30 cellular contexts compared by ENCODE assay signal in genomic region chr1:10242811-10243210, GRCh38. TPM values are rescaled to one million over a fixed set of nuclear protein-coding genes. Genes with fewer than 3 reads are reported as not detected.
A peak's percentile ranks its signal among the peaks of the same experiment; 100 is the strongest.
DNase-seq lines count a peak whose midpoint lies in the region; ATAC-seq, FAIRE-seq and TF ChIP-seq lines count a peak whose summit lies in the region.
"Had no signal": no experiment of that assay in that cellular context is flagged by ENCODE, and none has a peak within 500 bp of the region (broad histone marks: within the 10 kb centered on the region; RNA-seq: fewer than 3 reads in every experiment).

No MANE protein-coding gene starts in this region.

- no peak overlapping the region for H3K14ac ChIP-seq in H9 (ENCODE audit: insufficient read depth, low read length)

- ATAC-seq in GM12878, result peak; percentile 24; the same call in 1 of the 3 replicates
- ATAC-seq: stimulated activated naive B cell treated with anti-CD40 and anti-IgM and Interleukin-4, amounts not matched to agents 10 μg/mL and 1 μg/mL and 100 μg/mL, for 72 hours had no signal

- RAD21 ChIA-PET in GM12878 (lab: Charles Lee; ENCODE audit: unreplicated experiment), result no interaction called here

- no peak overlapping the region for H2AFZ ChIP-seq in H9 (ENCODE audit: low read length)
- H2AFZ ChIP-seq in GM12878 (ENCODE audit: control insufficient read depth, low read depth, low read length), result no peak overlapping the region
- H2AFZ ChIP-seq: GM23248, hepatocyte had no signal

- no peak for TF ChIP-seq RAD21 in GM12878 (IDR thresholded peaks at IDR 0.05; ENCODE audit: insufficient read depth, low read depth, low read length)

- H4K8ac ChIP-seq in H9 (replicated peaks; ENCODE audit: insufficient read length, low read depth, low read length), result no peak overlapping the region

- FAIRE-seq in GM12878 (lab: Jason Lieb, UNC), result no peak
- FAIRE-seq: GM12892, TTC549 had no signal

- H2AK5ac ChIP-seq in H9 (ENCODE audit: insufficient read length, low read length), result no peak overlapping the region

- H4K5ac ChIP-seq in H9 (ENCODE audit: insufficient read length, low read depth, low read length), result no peak overlapping the region

- H3K9ac ChIP-seq in H9 (ENCODE audit: extremely low read depth, insufficient read length, low read length), result no peak overlapping the region
- H3K9ac ChIP-seq in GM12878 (ENCODE audit: control insufficient read depth, insufficient read depth, low read length), result no peak overlapping the region
- H3K9ac ChIP-seq: GM23248 had no signal

- no peaks in the 10 kb centered on the region for H3K9me2 ChIP-seq in DOHH2 (replicated peaks; ENCODE audit: control insufficient read depth, low read length)

- H3K27ac Mint-ChIP-seq in H9, result peak overlapping the region; percentile 62 to 88 (median 66); a peak in 2 of 7 replicates
- H3K27ac Mint-ChIP-seq in progenitor cell of endocrine pancreas, result peak overlapping the region; percentile 88
- H3K27ac Mint-ChIP-seq: activated naive CD4-positive, alpha-beta T cell treated with anti-CD3 and anti-CD28 coated beads, Interleukin-2, amount 50 U/mL, for 24 hours; activated T-helper 2 cell treated with anti-CD3 and anti-CD28 coated beads, Interferon-gamma antibody, Interleukin-2, Interleukin-4, amounts not matched to agents 10 μg/mL and 5 μg/mL and 100 μg/mL, durations not matched to agents 14 hours and 24 hours and 36 hours; IgD-negative memory B cell; stimulated activated naive B cell treated with anti-CD40 and anti-IgM and Interleukin-4, amounts not matched to agents 10 μg/mL and 1 μg/mL and 100 μg/mL, for 72 hours had no signal

- TF ChIP-seq EP300 in GM12878 (IDR thresholded peaks at IDR 0.05; ENCODE audit: borderline replicate concordance in 1 of 2, control insufficient read depth in 1 of 2, low read depth in 2 of 2, low read length in 2 of 2), result no peak

- 0 out of 2 replicates have a peak overlapping the region, but pooled peaks have one; percentile 2 for H3K4me2 ChIP-seq in DOHH2 (ENCODE audit: low read length)
- no peak overlapping the region for H3K4me2 ChIP-seq in H9 (ENCODE audit: insufficient read depth, insufficient read length, low read length)
- no peak overlapping the region for H3K4me2 ChIP-seq in GM12878 (ENCODE audit: control insufficient read depth, insufficient read depth)
- H3K4me2 ChIP-seq: hepatocyte had no signal

- H3K23me2 ChIP-seq in H9 (ENCODE audit: insufficient read length, low read depth, low read length, poor library complexity, severe bottlenecking), result no peaks in the 10 kb centered on the region

- H3K9me3 ChIP-seq in DOHH2 (ENCODE audit: control insufficient read depth, insufficient read depth, low read length), result no peaks in the 10 kb centered on the region
- no peaks in the 10 kb centered on the region for H3K9me3 ChIP-seq in H9 (ENCODE audit: control insufficient read depth, low read depth, low read length)
- H3K9me3 ChIP-seq in GM12878 (replicated peaks; ENCODE audit: control insufficient read depth, insufficient read depth, low read length), result no peaks in the 10 kb centered on the region; the same call in 2 of the 3 replicates
- H3K9me3 ChIP-seq: esophagus muscularis mucosa, uterus had no signal

- peaks cover 7% of the 10 kb centered on the region for H3K79me1 ChIP-seq in H9 (ENCODE audit: insufficient read depth, low read depth, low read length, poor library complexity, severe bottlenecking)

- H3K4me3 ChIP-seq in DOHH2 (ENCODE audit: low read length) (no peak overlapping the region), GM12878 (no peak overlapping the region)
- H3K4me3 ChIP-seq: cardiac muscle cell, coronary artery, esophagus muscularis mucosa, GM23248, hepatocyte, uterus had no signal

- H3K4me1 ChIP-seq in DOHH2 (ENCODE audit: control insufficient read depth, low read length), result peaks cover 17% of the 10 kb centered on the region
- no peaks in the 10 kb centered on the region for H3K4me1 ChIP-seq in H9 (ENCODE audit: insufficient read depth, low read length)
- H3K4me1 ChIP-seq in GM12878 (ENCODE audit: control insufficient read depth, insufficient read depth, low read length), result peaks cover 8% of the 10 kb centered on the region
- H3K4me1 ChIP-seq: uterus had no signal

- POLR2A ChIA-PET in GM12878 (lab: Charles Lee), result no interaction called here

- intact Hi-C loops in GM12878 (cut with micrococcal nuclease; ENCODE audit: unreplicated experiment), result no loop called here

- H3K79me2 ChIP-seq in DOHH2 (ENCODE audit: control insufficient read depth, low read length) (no peaks in the 10 kb centered on the region), H9 (ENCODE audit: insufficient read depth, low read length) (peaks cover 11% of the 10 kb centered on the region; the same call in 1 of the 2 replicates), GM12878 (ENCODE audit: control insufficient read depth, insufficient read depth, low read length) (no peaks in the 10 kb centered on the region; the same call in 1 of the 2 replicates)

- no peak overlapping the region for H3T11ph ChIP-seq in H9 (ENCODE audit: low read length)

- SMC1A ChIA-PET in GM12878 (lab: Charles Lee; ENCODE audit: uncharacterized antibody, unreplicated experiment), result no interaction called here

- TF ChIP-seq POLR2A in GM12878 (IDR thresholded peaks at IDR 0.05; ENCODE audit: low read depth, low read length), result no peak

- H3K23ac ChIP-seq in H9 (ENCODE audit: insufficient read length, low read depth, low read length), result no peak overlapping the region

- H2BK120ac ChIP-seq in H9 (ENCODE audit: low read depth, low read length, poor library complexity, severe bottlenecking), result no peak overlapping the region

- DNase-seq in H9, result no peak
- DNase-seq in GM12878 (ENCODE audit: low read depth, low spot score), result no peak
- no peak for DNase-seq in progenitor cell of endocrine pancreas (ENCODE audit: low spot score, unreplicated experiment)
- no peak for DNase-seq in midbrain (lab: John Stamatoyannopoulos, UW)
- no peak for DNase-seq in ecto neural progenitor cell (ENCODE audit: low spot score)
- DNase-seq in NCI-H2227 treated with DMSO at 0.1 percent for 48 hours (lab: John Stamatoyannopoulos, UW), result no peak
- DNase-seq: activated CD4-positive, CD25-positive, alpha-beta regulatory T cell treated with anti-CD3 and anti-CD28 coated beads, Interleukin-2, amount 50 U/mL, for 72 hours; anterior cingulate cortex; DND-41; foreskin melanocyte; GM23248; left colon; mesenchymal stem cell; NCI-H1105 treated with DMSO at 0.1 percent for 48 hours; NCI-H2029; NCI-H69; RPMI8226; stimulated activated CD4-positive, alpha-beta T cell treated with anti-CD3 and anti-CD28 coated beads, Interleukin-15, amount 100 ng/mL, for 24 hours; stimulated activated naive B cell treated with anti-CD40 and anti-IgM and Interleukin-4, amounts not matched to agents 10 μg/mL and 1 μg/mL and 100 μg/mL, for 72 hours; uterus had no signal

- WGBS in H9 (ENCODE audit: extremely low coverage, insufficient read length, low lambda C conversion rate), result no CpG with 5 or more reads among the region's 6 CpGs
- WGBS in GM12878 (ENCODE audit: insufficient coverage, insufficient replicate concordance, low lambda C conversion rate, missing lambda C conversion rate), result 54% methylated on average over 6 of the region's 6 CpGs

- no TSS peak for BruUV-seq in GM12878 (replicated peaks; lab: Mats Ljungman, UMichigan)

- no peak overlapping the region for H3K56ac ChIP-seq in H9 (ENCODE audit: insufficient read length, low read depth, low read length)

- no peak overlapping the region for H2BK5ac ChIP-seq in H9 (ENCODE audit: insufficient read length, low read length)

- no peaks in the 10 kb centered on the region for H3F3A ChIP-seq in DOHH2 (ENCODE audit: control insufficient read depth, insufficient read depth)

- H3K9me3 Mint-ChIP-seq in H9 (no peaks in the 10 kb centered on the region; a peak in 1 of 5 replicates), progenitor cell of endocrine pancreas (ENCODE audit: low read depth) (peaks cover 3% of the 10 kb centered on the region)
- H3K9me3 Mint-ChIP-seq: activated naive CD4-positive, alpha-beta T cell treated with anti-CD3 and anti-CD28 coated beads, Interleukin-2, amount 50 U/mL, for 24 hours; activated T-helper 2 cell treated with anti-CD3 and anti-CD28 coated beads, Interferon-gamma antibody, Interleukin-2, Interleukin-4, amounts not matched to agents 10 μg/mL and 5 μg/mL and 100 μg/mL, durations not matched to agents 14 hours and 24 hours and 36 hours; IgD-negative memory B cell had no signal

- CTCF ChIA-PET in GM12878 (lab: Yijun Ruan, JAX), result interaction anchor here (1.1 kb wide), 1 partner anchor 32 kb away, joined by 3 read pairs; the partner anchor contains the start of gene KIF1B

- no peak overlapping the region for H3K4me3 Mint-ChIP-seq in H9
- H3K4me3 Mint-ChIP-seq in progenitor cell of endocrine pancreas (ENCODE audit: low read depth), result no peak overlapping the region
- H3K4me3 Mint-ChIP-seq: activated naive CD4-positive, alpha-beta T cell treated with anti-CD3 and anti-CD28 coated beads, Interleukin-2, amount 50 U/mL, for 24 hours; stimulated activated naive B cell treated with anti-CD40 and anti-IgM and Interleukin-4, amounts not matched to agents 10 μg/mL and 1 μg/mL and 100 μg/mL, for 72 hours had no signal

- H3K18ac ChIP-seq in H9 (ENCODE audit: insufficient read length, low read depth, low read length), result no peak overlapping the region

- H3K36me3 ChIP-seq in DOHH2 (ENCODE audit: control insufficient read depth, low read length) (no peaks in the 10 kb centered on the region), GM12878 (ENCODE audit: control insufficient read depth in 2 of 2, insufficient read depth in 2 of 2, low read length in 1 of 2) (no peaks in the 10 kb centered on the region)
- H3K36me3 ChIP-seq: cardiac muscle cell, esophagus muscularis mucosa, uterus had no signal

- H3K27me3 ChIP-seq in DOHH2 (ENCODE audit: control insufficient read depth, low read length) (no peaks in the 10 kb centered on the region), H9 (ENCODE audit: insufficient read depth, low read length) (no peaks in the 10 kb centered on the region), GM12878 (replicated peaks in 1 of 2; ENCODE audit: control insufficient read depth in 2 of 2, insufficient read depth in 2 of 2, low read length in 1 of 2) (no peaks in the 10 kb centered on the region)
- H3K27me3 ChIP-seq: cardiac muscle cell, esophagus muscularis mucosa, hepatocyte, uterus had no signal

- TF ChIP-seq CTCF in DOHH2 (IDR thresholded peaks at IDR 0.05; ENCODE audit: low read depth, low read length, poor library complexity, severe bottlenecking), result no peak
- TF ChIP-seq CTCF in H9 (conservative IDR thresholded peaks at IDR 0.05), result no peak
- TF ChIP-seq CTCF in GM12878 (IDR thresholded peaks at IDR 0.05 in 2 of 3, conservative IDR thresholded peaks at IDR 0.05 in 1 of 3; ENCODE audit: control insufficient read depth in 2 of 3, extremely low read depth in 1 of 3, insufficient read depth in 1 of 3, low read depth in 3 of 3, low read length in 3 of 3), result no peak
- TF ChIP-seq CTCF in progenitor cell of endocrine pancreas (IDR thresholded peaks at IDR 0.05; ENCODE audit: unreplicated experiment), result no peak

- H2BK15ac ChIP-seq in H9 (ENCODE audit: low read depth, low read length), result no peak overlapping the region

- no peaks in the 10 kb centered on the region for H3K4me1 Mint-ChIP-seq in H9
- peaks cover 4% of the 10 kb centered on the region for H3K4me1 Mint-ChIP-seq in progenitor cell of endocrine pancreas (ENCODE audit: low read depth)
- H3K4me1 Mint-ChIP-seq: activated naive CD4-positive, alpha-beta T cell treated with anti-CD3 and anti-CD28 coated beads, Interleukin-2, amount 50 U/mL, for 24 hours had no signal

- H3K36me3 Mint-ChIP-seq in H9 (ENCODE audit: insufficient read depth in 1 of 3, low read depth in 3 of 3), result peaks cover 9 to 32% (median 12%) of the 10 kb centered on the region in 3 experiments; a peak in 6 of 7 replicates
- peaks cover 11% of the 10 kb centered on the region for H3K36me3 Mint-ChIP-seq in progenitor cell of endocrine pancreas (ENCODE audit: insufficient read depth)

- H2BK12ac ChIP-seq in H9 (ENCODE audit: insufficient read length, low read depth, low read length), result no peak overlapping the region

- in situ Hi-C loops in GM12878 (cut with MboI), result no loop called here

- no peak overlapping the region for H2BK20ac ChIP-seq in H9 (ENCODE audit: low read depth, low read length, poor library complexity, severe bottlenecking)

- no peak overlapping the region for H3K4ac ChIP-seq in H9 (ENCODE audit: low read depth, low read length)

- no peaks in the 10 kb centered on the region for H3K27me3 Mint-ChIP-seq in H9 (ENCODE audit: low read depth)
- no peaks in the 10 kb centered on the region for H3K27me3 Mint-ChIP-seq in progenitor cell of endocrine pancreas
- H3K27me3 Mint-ChIP-seq: activated naive CD4-positive, alpha-beta T cell treated with anti-CD3 and anti-CD28 coated beads, Interleukin-2, amount 50 U/mL, for 24 hours; IgD-negative memory B cell; stimulated activated naive B cell treated with anti-CD40 and anti-IgM and Interleukin-4, amounts not matched to agents 10 μg/mL and 1 μg/mL and 100 μg/mL, for 72 hours had no signal

- H3K27ac ChIP-seq in DOHH2 (ENCODE audit: low read depth, low read length) (no peak overlapping the region), H9 (ENCODE audit: insufficient read length, low read depth, low read length) (no peak overlapping the region), GM12878 (ENCODE audit: control insufficient read depth, insufficient read depth) (no peak overlapping the region)
- H3K27ac ChIP-seq: cardiac muscle cell, coronary artery, esophagus muscularis mucosa, GM23248, hepatocyte, uterus had no signal

- no peaks in the 10 kb centered on the region for H4K20me1 ChIP-seq in DOHH2 (ENCODE audit: control insufficient read depth, insufficient read depth, low read depth, low read length)
- H4K20me1 ChIP-seq in H9 (ENCODE audit: control insufficient read depth, insufficient read depth, insufficient read length), result no peaks in the 10 kb centered on the region
- no peaks in the 10 kb centered on the region for H4K20me1 ChIP-seq in GM12878 (ENCODE audit: control insufficient read depth, insufficient read depth)

- no peak overlapping the region for H4K91ac ChIP-seq in H9 (ENCODE audit: insufficient read length, low read depth, low read length)

RNA-seq across cellular contexts. Expression of gene KIF1B, which starts 32.4 kb away (rescaled TPM):
- total RNA-seq in H9 (2021) (55.3 and 57.7 TPM in 2 replicates), GM12878 (2014; rRNA removed) (10.5 and 10.6 TPM in 2 replicates), GM12878 (2014; rRNA removed; fragmentation: Illumina TruSeq; extraction: Trizol) (10.6 and 12.3 TPM in 2 replicates), GM12878 (2021) (13.3 and 16.5 TPM in 2 replicates), progenitor cell of endocrine pancreas (74.4 and 78.7 TPM in 2 replicates)
- 56.3 and 60.5 TPM in 2 replicates for total RNA-seq in GM12878 (2013; cell fraction: nucleolus; rRNA removed)
- polyA plus RNA-seq in GM12878 (2011; ENCODE audit: low read depth), result 2.8 TPM
- polyA plus RNA-seq in GM12878 (2011; rRNA removed) (7.5 and 9.0 TPM in 2 replicates), GM12878 (2014; fragmentation: Illumina TruSeq; extraction: Trizol) (14.0 and 17.8 TPM in 2 replicates), GM12878 (2014; fragmentation: Nextera tagmentation; extraction: Ambion mirVana) (1 to 10 TPM; 2.1 to 2.2 TPM), GM12878 (2014; rRNA removed) (7.9 and 8.5 TPM in 2 replicates), GM12878 (2016; fragmentation: Nextera tagmentation; extraction: Ambion mirVana) (1 to 10 TPM; 2.6 to 7.4 TPM)
- polyA plus RNA-seq in GM12878 (2011; cell fraction: cytosol; rRNA removed), result 8.4 and 11.5 TPM in 2 replicates
- polyA plus RNA-seq in GM12878 (2011; cell fraction: nucleus; rRNA removed), result 6.0 and 7.3 TPM in 2 replicates
- polyA plus RNA-seq in GM12878 (2012), result 2.7 TPM in 2 replicates
- polyA minus RNA-seq in GM12878 (2011; rRNA and poly(A)+ RNA removed), result 18.5 and 18.9 TPM in 2 replicates
- 4.3 and 6.1 TPM in 2 replicates for polyA minus RNA-seq in GM12878 (2011; cell fraction: cytosol; rRNA and poly(A)+ RNA removed)
- 8.2 and 11.3 TPM in 2 replicates for polyA minus RNA-seq in GM12878 (2011; cell fraction: nucleus; rRNA and poly(A)+ RNA removed)
